In genomic region chr1:28088168-28088961, GRCh38 we compare ENCODE assay signal across 8 cellular contexts. TPM values are rescaled to one million over a fixed set of nuclear protein-coding genes. Genes with fewer than 3 reads are reported as not detected.
DNase-seq lines count a peak whose midpoint lies in the region; ATAC-seq, FAIRE-seq and TF ChIP-seq lines count a peak whose summit lies in the region.

EYA3 (minus strand) TSS chr1:28088610; CDS start chr1:28058026, 30,584 bp downstream.

- no peaks in the 10 kb centered on the region for H3K27me3 ChIP-seq in body of pancreas

- H3K4me3 ChIP-seq in body of pancreas = peak within 1 kb of the TSS; percentile 67 to 83

- WGBS in body of pancreas, 2 donors = 0 to 1% methylated on average over 23 to 44 of the region's 44 CpGs

- intact Hi-C loops in body of pancreas (cut with DNase I) = no loop called here
- intact Hi-C loops in sciatic nerve (cut with DNase I) = no loop called here

- FAIRE-seq in TTC549 (lab: Jason Lieb, UNC) = peak; percentile 92

- peak; percentile 84 for ATAC-seq in GM18520 (IDR thresholded peaks at IDR 0.05; ENCODE audit: unreplicated experiment)
- peak; percentile 79 for ATAC-seq in HG03064 (IDR thresholded peaks at IDR 0.05; ENCODE audit: low read depth, unreplicated experiment)
- peak; percentile 98 for ATAC-seq in body of pancreas
- ATAC-seq in sciatic nerve = peak; percentile 100

- TF ChIP-seq CTCF in 22Rv1 (IDR thresholded peaks at IDR 0.05) = no peak
- peak in 1 of 7 experiments; percentile 20 for TF ChIP-seq CTCF in body of pancreas (IDR thresholded peaks at IDR 0.05)

- H3K36me3 ChIP-seq in body of pancreas (replicated peaks in 1 of 2; ENCODE audit: insufficient read depth in 1 of 2, low read depth in 2 of 2) = no peaks in the 10 kb centered on the region

- TF ChIP-seq POLR2A in body of pancreas (IDR thresholded peaks at IDR 0.05) = peak in 2 of 3 donors; percentile 71 to 74

- H3K4me1 ChIP-seq in body of pancreas = peaks cover 30% of the 10 kb centered on the region

- no peaks in the 10 kb centered on the region for H3K9me3 ChIP-seq in body of pancreas

- DNase-seq in NCI-H2107 treated with DMSO at 0.1 percent for 48 hours (lab: John Stamatoyannopoulos, UW; ENCODE audit: unreplicated experiment) (peak; percentile 98), body of pancreas (peak; percentile 98 to 100 (median 100)), iPS DF 19.7 (ENCODE audit: low read depth, low spot score) (peak; percentile 97), sciatic nerve (ENCODE audit: low spot score) (peak; percentile 99)

- H3K27ac ChIP-seq in 22Rv1 (peak within 1 kb of the TSS; percentile 94), body of pancreas (peak within 1 kb of the TSS; percentile 53 to 90 (median 78))

RNA-seq across cellular contexts. Expression of gene EYA3, which starts in this region (rescaled TPM):
- total RNA-seq in body of pancreas = 10 to 100 TPM in 1 of 2 donors, 1 to 10 TPM in 1; 7.8 to 15.5 TPM
- 20.1 TPM for total RNA-seq in sciatic nerve

Comparison
In these comparisons a context has a peak if more than half of its experiments do, and no peak if none do; other contexts are left out.
1. Peak in every context shown above with its lines: DNase-seq, ATAC-seq, H3K4me3 ChIP-seq and H3K27ac ChIP-seq.